In genomic region chr18:64854112-64854511, GRCh38 we compare ENCODE assay signal across 7 cellular contexts.
"Had no signal": no experiment of that assay in that cellular context is flagged by ENCODE, and none has a peak within 500 bp of the region (broad histone marks: within the 10 kb centered on the region; RNA-seq: fewer than 3 reads in every experiment).

No MANE protein-coding gene starts in this region.

- H2AFZ ChIP-seq: GM23338 had no signal

- ATAC-seq: GM23338, HCT116 had no signal

- DNase-seq: H7, HFFc6, KG1 had no signal

- H3K36me3 ChIP-seq: HAP-1 had no signal

- H3K9me3 ChIP-seq: HAP-1 had no signal

- H3K27ac ChIP-seq: HL-60 had no signal

- H3K4me3 ChIP-seq: GM23338, HAP-1 had no signal

- H3K4me2 ChIP-seq: GM23338 had no signal

- H3K4me1 ChIP-seq: HAP-1 had no signal
